ENCODE assay signal across 15 cellular contexts in genomic region chr4:127631420-127631819, GRCh38. TPM values are rescaled to one million over a fixed set of nuclear protein-coding genes. Genes with fewer than 3 reads are reported as not detected.
DNase-seq lines count a peak whose midpoint lies in the region; ATAC-seq and TF ChIP-seq lines count a peak whose summit lies in the region.
"Had no signal": no experiment of that assay in that cellular context is flagged by ENCODE, and none has a peak within 500 bp of the region (broad histone marks: within the 10 kb centered on the region; RNA-seq: fewer than 3 reads in every experiment).

No MANE protein-coding gene starts in this region.

- WGBS in heart left ventricle, 4 donors, result 54 to 71% (median 65%) methylated on average over 2 of the region's 2 CpGs

- CTCF ChIA-PET in MCF 10A (lab: Yijun Ruan, JAX), result interaction anchor here (2.0 kb wide), 1 partner anchor 102 kb away, joined by 10 read pairs; no protein-coding TSS in a partner anchor

- H3K27me3 ChIP-seq in breast epithelium, result no peaks in the 10 kb centered on the region
- no peaks in the 10 kb centered on the region for H3K27me3 ChIP-seq in RWPE2 (ENCODE audit: insufficient read depth, poor library complexity, severe bottlenecking)
- peaks cover 0 to 8% (median 0%) of the 10 kb centered on the region in 9 donors for H3K27me3 ChIP-seq in heart left ventricle
- H3K27me3 ChIP-seq: stomach had no signal

- ATAC-seq in RWPE2 (ENCODE audit: low read depth) (0 out of 3 replicates have a peak, but pooled peaks have one; percentile 16), heart left ventricle (no peak)

- H3K36me3 Mint-ChIP-seq in MCF 10A (ENCODE audit: insufficient read depth, unreplicated experiment), result peaks cover 3% of the 10 kb centered on the region
- H3K36me3 Mint-ChIP-seq: immature natural killer cell had no signal

- H3K36me3 ChIP-seq in breast epithelium (no peaks in the 10 kb centered on the region), RWPE2 (ENCODE audit: low read depth) (no peaks in the 10 kb centered on the region), heart left ventricle (no peaks in the 10 kb centered on the region)
- H3K36me3 ChIP-seq: stomach had no signal

- peak; percentile 55 for DNase-seq in MCF 10A (ENCODE audit: unreplicated experiment)
- DNase-seq in breast epithelium (ENCODE audit: low spot score in 2 of 2), result no peak
- no peak for DNase-seq in RWPE2 (ENCODE audit: low spot score)
- peak; percentile 43 for DNase-seq in fibroblast of mammary gland (ENCODE audit: low read depth)
- DNase-seq in stimulated activated CD4-positive, alpha-beta T cell treated with anti-CD3 and anti-CD28 coated beads, Interleukin-4, amount 100 ng/mL, for 4 hours, result no peak
- DNase-seq in heart left ventricle, result no peak
- DNase-seq in NCI-H1436 treated with DMSO at 0.1 percent for 48 hours (lab: John Stamatoyannopoulos, UW), result no peak
- DNase-seq in NCI-H1694 treated with DMSO at 0.1 percent for 48 hours (lab: John Stamatoyannopoulos, UW), result no peak
- DNase-seq: amniotic stem cell; immature natural killer cell; mesendoderm; NCI-H82; stimulated activated CD4-positive, alpha-beta T cell treated with anti-CD3 and anti-CD28 coated beads, Interleukin-15, amount 100 ng/mL, for 24 hours; stomach had no signal

- no peak for TF ChIP-seq CTCF in MCF 10A (IDR thresholded peaks at IDR 0.05; ENCODE audit: unreplicated experiment)
- TF ChIP-seq CTCF in breast epithelium (IDR thresholded peaks at IDR 0.05), result no peak
- TF ChIP-seq CTCF in RWPE2 (IDR thresholded peaks at IDR 0.05; ENCODE audit: poor library complexity, severe bottlenecking), result no peak
- TF ChIP-seq CTCF in fibroblast of mammary gland (conservative IDR thresholded peaks at IDR 0.05; ENCODE audit: control insufficient read depth, insufficient read depth, low read depth, low read length), result no peak
- TF ChIP-seq CTCF in heart left ventricle (IDR thresholded peaks at IDR 0.05), result no peak

- no peaks in the 10 kb centered on the region for H3K9me3 Mint-ChIP-seq in MCF 10A (ENCODE audit: unreplicated experiment)

- no peak for TF ChIP-seq POLR2A in breast epithelium (IDR thresholded peaks at IDR 0.05)
- no peak for TF ChIP-seq POLR2A in heart left ventricle (IDR thresholded peaks at IDR 0.05)

- H3K4me1 Mint-ChIP-seq in MCF 10A (ENCODE audit: insufficient read depth, unreplicated experiment), result peaks cover 7% of the 10 kb centered on the region

- intact Hi-C loops in MCF 10A (cut with micrococcal nuclease), result loop anchor here (5.0 kb wide), 1 partner anchor 66 kb away; no protein-coding TSS in a partner anchor
- intact Hi-C loops in breast epithelium (cut with DNase I; ENCODE audit: low total_unique reads), result no loop called here
- intact Hi-C loops in heart left ventricle (cut with DNase I), result no loop called here

- no peaks in the 10 kb centered on the region for H3K9me3 ChIP-seq in breast epithelium
- no peaks in the 10 kb centered on the region for H3K9me3 ChIP-seq in RWPE2 (ENCODE audit: severe bottlenecking)
- H3K9me3 ChIP-seq in heart left ventricle, result no peaks in the 10 kb centered on the region
- H3K9me3 ChIP-seq: stomach had no signal

- H3K27me3 Mint-ChIP-seq in MCF 10A (ENCODE audit: insufficient read depth, unreplicated experiment), result no peaks in the 10 kb centered on the region

- no peak overlapping the region for H3K4me3 Mint-ChIP-seq in MCF 10A (ENCODE audit: unreplicated experiment)

- H3K27ac Mint-ChIP-seq in MCF 10A (ENCODE audit: low read depth, unreplicated experiment), result no peak overlapping the region
- H3K27ac Mint-ChIP-seq: immature natural killer cell had no signal

- H3K4me3 ChIP-seq in breast epithelium (no peak overlapping the region), RWPE2 (ENCODE audit: severe bottlenecking) (no peak overlapping the region), fibroblast of mammary gland (ENCODE audit: control insufficient read depth, low read depth, low read length) (no peak overlapping the region), heart left ventricle (no peak overlapping the region)

- no TSS peak for BruUV-seq in MCF 10A (replicated peaks; lab: Mats Ljungman, UMichigan)

- H3K4me1 ChIP-seq in breast epithelium, result no peaks in the 10 kb centered on the region
- H3K4me1 ChIP-seq in RWPE2 (ENCODE audit: insufficient read depth, poor library complexity, severe bottlenecking), result peaks cover 11% of the 10 kb centered on the region
- H3K4me1 ChIP-seq in heart left ventricle, result peaks cover 0 to 18% (median 6%) of the 10 kb centered on the region in 12 donors

- H3K27ac ChIP-seq in breast epithelium (no peak overlapping the region), RWPE2 (ENCODE audit: poor library complexity, severe bottlenecking) (no peak overlapping the region), heart left ventricle (no peak overlapping the region)

- POLR2A ChIA-PET in MCF 10A (lab: Yijun Ruan, JAX), result interaction anchor here (0.8 to 4.4 kb wide), 9 partner anchors 11 to 334 kb away, joined by 3 to 39 read pairs (median 5); partner anchors contain the start of genes ABHD18, HSPA4L and MFSD8

RNA-seq across cellular contexts. Expression of gene INTU, which starts 1.3 kb away (rescaled TPM):
- total RNA-seq in MCF 10A (2022) (5.9 and 9.2 TPM in 2 replicates), breast epithelium (10 to 100 TPM in 2 of 3 donors, 1 to 10 TPM in 1; 7.0 to 22.4 (median 11.1) TPM), heart left ventricle (1 to 10 TPM; 2.4 to 7.6 (median 4.2) TPM)
- 1 to 10 TPM; 1.6 to 3.2 TPM for polyA plus RNA-seq in heart left ventricle
- total RNA-seq: T-helper 1 cell treated with Interleukin-12 subunit alpha and Interleukin-12 subunit beta and Interleukin-4 antibody, amounts not matched to agents 30 ng/mL and 1 ng/mL, for 36 hours had no signal

Comparison
In these comparisons a context has a peak if more than half of its experiments do, and no peak if none do; other contexts are left out.
1. DNase-seq: peak in MCF 10A (single experiment) and fibroblast of mammary gland (single experiment); none in breast epithelium (0 of 2), RWPE2 (single experiment), stimulated activated CD4-positive, alpha-beta T cell treated with anti-CD3 and anti-CD28 coated beads, Interleukin-4, amount 100 ng/mL, for 4 hours (0 of 2), heart left ventricle (0 of 5), NCI-H1436 treated with DMSO at 0.1 percent for 48 hours (single experiment) and NCI-H1694 treated with DMSO at 0.1 percent for 48 hours (single experiment).